10 cellular contexts compared by ENCODE assay signal in the genomic region with DNA sequence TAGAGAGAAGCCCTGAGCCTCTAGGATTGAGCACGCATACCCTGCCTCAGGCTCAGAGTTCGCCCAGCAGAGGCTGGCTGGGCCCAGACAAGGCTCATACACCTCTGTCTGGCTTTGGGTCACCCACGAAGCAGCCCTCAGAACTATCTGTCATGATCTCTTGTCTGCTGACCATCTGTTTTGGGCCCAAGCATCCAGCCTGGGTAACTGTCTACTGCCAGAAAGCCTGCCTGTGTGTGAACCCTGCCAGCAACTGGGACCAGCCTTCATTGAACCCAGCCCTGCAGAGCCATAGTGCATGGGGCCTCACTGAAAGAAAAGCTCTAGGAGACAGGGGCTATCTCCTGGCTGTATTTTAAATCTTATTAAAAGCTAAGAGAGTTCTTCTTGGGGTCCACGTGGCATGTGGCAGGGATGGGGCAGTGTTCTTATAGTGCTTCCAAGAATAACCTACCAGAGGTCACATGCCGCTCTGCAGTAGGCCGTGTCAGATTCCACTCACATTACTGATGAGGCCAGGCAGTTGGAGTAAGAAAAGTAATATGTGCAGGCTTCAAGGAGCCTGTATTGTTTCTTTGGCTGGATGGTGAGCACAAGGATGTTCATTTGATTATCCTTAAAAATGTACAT. TPM values are rescaled to one million over a fixed set of nuclear protein-coding genes. Genes with fewer than 3 reads are reported as not detected.
A peak's percentile ranks its signal among the peaks of the same experiment; 100 is the strongest.
DNase-seq lines count a peak whose midpoint lies in the region; ATAC-seq and TF ChIP-seq lines count a peak whose summit lies in the region.
"Had no signal": no experiment of that assay in that cellular context is flagged by ENCODE, and none has a peak within 500 bp of the region (broad histone marks: within the 10 kb centered on the region; RNA-seq: fewer than 3 reads in every experiment).

No MANE protein-coding gene starts in this region.

- H3K27me3 ChIP-seq in colonic mucosa (no peaks in the 10 kb centered on the region), thoracic aorta (replicated peaks; ENCODE audit: insufficient read depth) (no peaks in the 10 kb centered on the region)
- H3K27me3 ChIP-seq: ovary had no signal

- peaks cover 27% of the 10 kb centered on the region for H3K4me1 Mint-ChIP-seq in T-helper 2 cell treated with Interferon-gamma antibody and Interleukin-4, amounts not matched to agents 5 μg/mL and 100 μg/mL, for 36 hours (ENCODE audit: low read depth)
- peaks cover 17% of the 10 kb centered on the region for H3K4me1 Mint-ChIP-seq in endothelial cell (ENCODE audit: unreplicated experiment)

- H3K4me1 ChIP-seq in colonic mucosa (peaks cover 42% of the 10 kb centered on the region), thoracic aorta (ENCODE audit: control insufficient read depth in 1 of 2, low read depth in 2 of 2) (peaks cover 47 to 62% of the 10 kb centered on the region in 2 donors)

- H3K36me3 Mint-ChIP-seq in T-helper 2 cell treated with Interferon-gamma antibody and Interleukin-4, amounts not matched to agents 5 μg/mL and 100 μg/mL, for 36 hours (ENCODE audit: low read depth): peaks cover 39% of the 10 kb centered on the region
- H3K36me3 Mint-ChIP-seq in endothelial cell (ENCODE audit: low read depth, unreplicated experiment): peaks cover 18% of the 10 kb centered on the region

- no peak for TF ChIP-seq CTCF in colonic mucosa (IDR thresholded peaks at IDR 0.05)
- TF ChIP-seq CTCF in thoracic aorta (IDR thresholded peaks at IDR 0.05): no peak
- TF ChIP-seq CTCF in endothelial cell (IDR thresholded peaks at IDR 0.05; ENCODE audit: unreplicated experiment): no peak

- intact Hi-C loops in colonic mucosa (cut with DNase I): loop anchor here (5.0 kb wide), 1 partner anchor 56 kb away; no protein-coding TSS in a partner anchor

- H3K9me3 ChIP-seq in colonic mucosa: no peaks in the 10 kb centered on the region
- H3K9me3 ChIP-seq in thoracic aorta: no peaks in the 10 kb centered on the region
- H3K9me3 ChIP-seq: ovary had no signal

- no peak overlapping the region for H3K4me3 Mint-ChIP-seq in T-helper 2 cell treated with Interferon-gamma antibody and Interleukin-4, amounts not matched to agents 5 μg/mL and 100 μg/mL, for 36 hours
- H3K4me3 Mint-ChIP-seq in endothelial cell (ENCODE audit: unreplicated experiment): no peak overlapping the region

- H3K4me3 ChIP-seq in colonic mucosa: no peak overlapping the region
- no peak overlapping the region for H3K4me3 ChIP-seq in thoracic aorta
- H3K4me3 ChIP-seq: ovary had no signal

- no peak for DNase-seq in T-helper 2 cell treated with Interferon-gamma antibody and Interleukin-4, amounts not matched to agents 5 μg/mL and 100 μg/mL, for 36 hours (ENCODE audit: low spot score)
- no peak for DNase-seq in T-helper 2 cell
- no peak for DNase-seq in colonic mucosa
- DNase-seq in medulla oblongata (ENCODE audit: extremely low spot score): peak; percentile 35
- DNase-seq in thoracic aorta (ENCODE audit: low spot score): no peak
- no peak for DNase-seq in epidermal melanocyte (ENCODE audit: insufficient read length, low spot score)
- DNase-seq in AG08396 (ENCODE audit: low spot score): no peak
- DNase-seq in endothelial cell (ENCODE audit: low spot score): no peak
- DNase-seq: activated CD4-positive, alpha-beta T cell treated with anti-CD3 and anti-CD28 coated beads, Interleukin-2, amount 50 U/mL, for 4 hours; ovary had no signal

- ATAC-seq in thoracic aorta (ENCODE audit: insufficient number of reproducible peaks, low FRiP score, low read depth): no peak

- peak overlapping the region in 1 of 2 donors; percentile 28 for H3K9ac ChIP-seq in colonic mucosa (ENCODE audit: low read depth in 2 of 2, low read length in 2 of 2)

- no peaks in the 10 kb centered on the region for H3K9me3 Mint-ChIP-seq in T-helper 2 cell treated with Interferon-gamma antibody and Interleukin-4, amounts not matched to agents 5 μg/mL and 100 μg/mL, for 36 hours
- no peaks in the 10 kb centered on the region for H3K9me3 Mint-ChIP-seq in endothelial cell (ENCODE audit: unreplicated experiment)

- no peaks in the 10 kb centered on the region for H3K27me3 Mint-ChIP-seq in T-helper 2 cell treated with Interferon-gamma antibody and Interleukin-4, amounts not matched to agents 5 μg/mL and 100 μg/mL, for 36 hours (ENCODE audit: low read depth)
- H3K27me3 Mint-ChIP-seq in endothelial cell (ENCODE audit: unreplicated experiment): peaks cover 7% of the 10 kb centered on the region

- peak overlapping the region; percentile 15 for H3K27ac Mint-ChIP-seq in T-helper 2 cell treated with Interferon-gamma antibody and Interleukin-4, amounts not matched to agents 5 μg/mL and 100 μg/mL, for 36 hours
- H3K27ac Mint-ChIP-seq in endothelial cell (ENCODE audit: unreplicated experiment): no peak overlapping the region

- H3K36me3 ChIP-seq in colonic mucosa: peaks cover 14% of the 10 kb centered on the region
- H3K36me3 ChIP-seq in thoracic aorta: peaks cover 28% of the 10 kb centered on the region
- H3K36me3 ChIP-seq: ovary had no signal

- H3K27ac ChIP-seq in colonic mucosa: peak overlapping the region; percentile 39
- H3K27ac ChIP-seq in thoracic aorta: peak overlapping the region; percentile 87 to 89

RNA-seq across cellular contexts. Expression of a gene that starts 7.3 kb away (rescaled TPM):
- total RNA-seq in colonic mucosa: 10 to 100 TPM; 61.9 to 81.1 TPM
- total RNA-seq in thoracic aorta: 10 to 100 TPM; 50.8 to 52.4 TPM
- 39.0 TPM for total RNA-seq in endothelial cell (ENCODE audit: unreplicated experiment)

RNA-seq across cellular contexts. Expression of a gene that starts 7.5 kb away (rescaled TPM):
- total RNA-seq in colonic mucosa (10 to 100 TPM; 56.0 to 75.5 TPM), thoracic aorta (100 to 1,000 TPM; 115 to 123 TPM), endothelial cell (ENCODE audit: unreplicated experiment) (63.7 TPM)

RNA-seq across cellular contexts. Expression of a gene that starts 46.8 kb away (rescaled TPM):
- 100 to 1,000 TPM in 1 of 2 donors, 10 to 100 TPM in 1; 90.4 to 127 TPM for total RNA-seq in colonic mucosa
- total RNA-seq in thoracic aorta: 10 to 100 TPM; 77.2 to 85.6 TPM
- total RNA-seq in endothelial cell (ENCODE audit: unreplicated experiment): 168 TPM

RNA-seq across cellular contexts. Expression of a gene that starts 49.9 kb away (rescaled TPM):
- total RNA-seq in colonic mucosa (100 to 1,000 TPM; 102 to 179 TPM), thoracic aorta (100 to 1,000 TPM in 1 of 2 donors, 10 to 100 TPM in 1; 68.1 to 135 TPM), endothelial cell (ENCODE audit: unreplicated experiment) (83.4 TPM)
